Comparison of ENCODE assay signal across 26 cellular contexts in the genomic region with DNA sequence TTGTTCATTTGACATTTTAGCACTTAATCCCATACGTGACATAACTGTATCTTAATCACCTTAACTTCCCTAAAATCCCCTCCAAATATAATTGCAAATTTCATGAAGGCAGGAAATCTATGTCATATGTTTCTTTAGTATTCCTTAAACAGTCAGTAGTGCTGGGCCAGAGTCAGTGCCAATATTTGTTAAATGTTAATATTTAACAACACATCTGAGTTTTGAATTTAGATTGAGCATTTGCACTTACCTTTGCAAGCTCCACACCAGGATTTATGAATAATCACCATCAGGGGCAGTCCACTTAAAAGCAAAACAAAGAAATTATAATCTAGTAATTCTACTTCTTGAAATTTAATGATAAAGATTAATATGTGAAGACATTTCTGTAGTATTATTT. TPM values are rescaled to one million over a fixed set of nuclear protein-coding genes. Genes with fewer than 3 reads are reported as not detected.
DNase-seq lines count a peak whose midpoint lies in the region; ATAC-seq and TF ChIP-seq lines count a peak whose summit lies in the region.
"Had no signal": no experiment of that assay in that cellular context is flagged by ENCODE, and none has a peak within 500 bp of the region (broad histone marks: within the 10 kb centered on the region; RNA-seq: fewer than 3 reads in every experiment).

No MANE protein-coding gene starts in this region.

- H3K9me3 ChIP-seq in endocrine pancreas (ENCODE audit: control insufficient read depth, low read length) (no peaks in the 10 kb centered on the region), liver (ENCODE audit: control insufficient read depth in 4 of 4, low read length in 3 of 4) (no peaks in the 10 kb centered on the region), stomach (no peaks in the 10 kb centered on the region), aorta (ENCODE audit: control insufficient read depth, low read length) (no peaks in the 10 kb centered on the region)
- H3K9me3 ChIP-seq: BE2C, SJSA1 had no signal

- TF ChIP-seq CTCF in liver (IDR thresholded peaks at IDR 0.05; ENCODE audit: low read depth, low read length, missing input control) (no peak), stomach (IDR thresholded peaks at IDR 0.05) (no peak)

- intact Hi-C loops in stomach (cut with DNase I; ENCODE audit: low total_unique reads) (no loop called here), aorta (cut with DNase I) (no loop called here)

- peaks cover 13% of the 10 kb centered on the region for H3K4me1 ChIP-seq in endocrine pancreas (ENCODE audit: control insufficient read depth, insufficient read depth, low read length)
- peaks cover 7 to 34% (median 29%) of the 10 kb centered on the region in 4 donors for H3K4me1 ChIP-seq in liver (ENCODE audit: control insufficient read depth in 4 of 4, insufficient read depth in 4 of 4, low read length in 3 of 4)
- peaks cover 29 to 49% (median 44%) of the 10 kb centered on the region in 4 donors for H3K4me1 ChIP-seq in stomach
- H3K4me1 ChIP-seq in aorta (ENCODE audit: control insufficient read depth in 1 of 2, insufficient read depth in 2 of 2, low read length in 2 of 2) = no peaks in the 10 kb centered on the region
- H3K4me1 ChIP-seq: BE2C had no signal

- peak overlapping the region; percentile 26 for H3K4me3 ChIP-seq in endocrine pancreas (ENCODE audit: control insufficient read depth, insufficient read depth, low read length)
- no peak overlapping the region for H3K4me3 ChIP-seq in liver (ENCODE audit: low read depth in 1 of 3, low read length in 3 of 3)
- no peak overlapping the region for H3K4me3 ChIP-seq in stomach
- no peak overlapping the region for H3K4me3 ChIP-seq in aorta (ENCODE audit: low read length in 2 of 2)
- H3K4me3 ChIP-seq: SJSA1 had no signal

- no peak overlapping the region for H3K9ac ChIP-seq in endocrine pancreas (ENCODE audit: control insufficient read depth, insufficient read depth, low read length)
- no peak overlapping the region for H3K9ac ChIP-seq in liver (ENCODE audit: low read depth in 1 of 2, low read length in 2 of 2)
- H3K9ac ChIP-seq: KMS-11 had no signal

- WGBS in liver = 44% methylated on average over 1 of the region's 1 CpG
- WGBS in stomach, 5 donors = 20 to 63% (median 41%) methylated on average over 1 of the region's 1 CpG
- WGBS in aorta, 2 donors = 89 to 93% methylated on average over 1 of the region's 1 CpG

- peaks cover 2% of the 10 kb centered on the region for H3K36me3 ChIP-seq in endocrine pancreas (ENCODE audit: control insufficient read depth, insufficient read depth, low read length)
- peaks cover 2 to 19% (median 13%) of the 10 kb centered on the region in 4 donors for H3K36me3 ChIP-seq in liver (ENCODE audit: control insufficient read depth in 4 of 4, insufficient read depth in 3 of 4, low read depth in 1 of 4, low read length in 3 of 4)
- H3K36me3 ChIP-seq in stomach = peaks cover 14 to 45% (median 33%) of the 10 kb centered on the region in 4 donors
- peaks cover 0 to 2% of the 10 kb centered on the region in 2 donors for H3K36me3 ChIP-seq in aorta (ENCODE audit: control insufficient read depth in 1 of 2, insufficient read depth in 2 of 2, low read length in 1 of 2)
- H3K36me3 ChIP-seq: BE2C had no signal

- no peak for TF ChIP-seq RAD21 in liver (IDR thresholded peaks at IDR 0.05)

- DNase-seq in HuH-7 (ENCODE audit: low spot score) (peak; percentile 13), stomach (no peak), HuH-7.5 (ENCODE audit: low spot score) (no peak), aorta (no peak)
- DNase-seq: ACHN; BE2C; CD8-positive, alpha-beta memory T cell; DMS 273 treated with DMSO at 0.1 percent for 48 hours; DND-41; H7; IMR-90; NCI-H1048; NCI-H1417; NCI-H1694 treated with DMSO at 0.1 percent for 48 hours; NCI-H2081; NCI-H2227 treated with DMSO at 0.1 percent for 48 hours; NCI-H526 treated with DMSO at 0.1 percent for 48 hours; Right ventricle myocardium superior; RPMI8226 had no signal

- TF ChIP-seq EP300 in stomach (IDR thresholded peaks at IDR 0.05) = no peak

- no peak for TF ChIP-seq POLR2A in stomach (IDR thresholded peaks at IDR 0.05)

- H3K27ac ChIP-seq in liver (ENCODE audit: low read depth in 1 of 2, low read length in 2 of 2) (no peak overlapping the region), stomach (peak overlapping the region in 4 of 5 donors; percentile 46 to 57 (median 53)), aorta (ENCODE audit: low read depth in 1 of 2, low read length in 2 of 2) (no peak overlapping the region)
- H3K27ac ChIP-seq: KMS-11, SJSA1 had no signal

- H3K27me3 ChIP-seq in endocrine pancreas (ENCODE audit: control insufficient read depth, insufficient read depth, low read length) (no peaks in the 10 kb centered on the region), liver (ENCODE audit: control insufficient read depth in 4 of 4, insufficient read depth in 4 of 4, low read length in 3 of 4) (no peaks in the 10 kb centered on the region), stomach (no peaks in the 10 kb centered on the region), aorta (ENCODE audit: control insufficient read depth in 1 of 2, insufficient read depth in 2 of 2, low read length in 1 of 2) (no peaks in the 10 kb centered on the region)
- H3K27me3 ChIP-seq: BE2C, SJSA1 had no signal

- no peak for ATAC-seq in HG02981 (IDR thresholded peaks at IDR 0.05; ENCODE audit: unreplicated experiment)
- ATAC-seq in aorta (ENCODE audit: low FRiP score) = no peak
- no peak for ATAC-seq in GM21717 (IDR thresholded peaks at IDR 0.05; ENCODE audit: unreplicated experiment)

TF ChIP-seq in liver, 16 proteins besides CTCF, POLR2A, EP300 and RAD21:
- TF ChIP-seq RXRA (IDR thresholded peaks at IDR 0.05) = no peak
- peak; percentile 25 for TF ChIP-seq SP1 (IDR thresholded peaks at IDR 0.05)

RNA-seq across cellular contexts. Expression of gene KTI12, which starts 5.3 kb away (rescaled TPM):
- total RNA-seq in liver = 1 to 10 TPM; 6.0 to 7.7 TPM
- polyA plus RNA-seq in liver = 1 to 10 TPM; 4.1 to 5.5 TPM
- total RNA-seq in stomach = 10 to 100 TPM in 2 of 5 donors, 1 to 10 TPM in 3; 4.2 to 15.4 (median 7.0) TPM
- polyA plus RNA-seq in stomach = 1 to 10 TPM; 5.7 to 8.4 (median 7.5) TPM
- 1 to 10 TPM; 7.7 to 7.9 TPM for total RNA-seq in aorta
- 1 to 10 TPM; 2.0 to 6.4 TPM for polyA plus RNA-seq in aorta

RNA-seq across cellular contexts. Expression of gene TXNDC12, which starts 26.7 kb away (rescaled TPM):
- total RNA-seq in liver = 10 to 100 TPM; 17.5 to 22.3 TPM
- 10 to 100 TPM; 19.1 to 35.8 TPM for polyA plus RNA-seq in liver
- 10 to 100 TPM; 18.7 to 51.6 (median 44.2) TPM for total RNA-seq in stomach
- 10 to 100 TPM; 12.5 to 23.2 (median 14.0) TPM for polyA plus RNA-seq in stomach
- total RNA-seq in aorta = 10 to 100 TPM; 27.1 to 46.5 TPM
- 10 to 100 TPM; 20.9 to 30.3 TPM for polyA plus RNA-seq in aorta

RNA-seq across cellular contexts. Expression of gene BTF3L4, which starts 27.8 kb away (rescaled TPM):
- total RNA-seq in liver (10 to 100 TPM; 17.2 to 19.7 TPM), stomach (100 to 1,000 TPM in 1 of 5 donors, 10 to 100 TPM in 3, 1 to 10 TPM in 1; 6.7 to 287 (median 39.7) TPM), aorta (10 to 100 TPM; 35.0 to 41.4 TPM)
- polyA plus RNA-seq in liver (10 to 100 TPM; 13.4 to 33.3 TPM), stomach (10 to 100 TPM; 35.8 to 49.6 (median 42.7) TPM), aorta (10 to 100 TPM; 33.6 to 45.3 TPM)

RNA-seq across cellular contexts. Expression of gene RAB3B, which starts 37.8 kb away (rescaled TPM):
- 1 to 10 TPM in 1 of 2 donors, under 1 TPM in 1; 0.17 to 5.4 TPM for total RNA-seq in liver
- polyA plus RNA-seq in liver = under 1 TPM; 0.22 to 0.43 TPM
- 1 to 10 TPM in 2 of 5 donors, under 1 TPM in 3; under 0.01 to 2.2 (median 0.14) TPM for total RNA-seq in stomach
- polyA plus RNA-seq in stomach = under 1 TPM in 2 of 3 donors, not detected in 1; 0.13 to 0.31 TPM
- under 1 TPM; 0.03 TPM for total RNA-seq in aorta
- under 1 TPM; 0.05 to 0.13 TPM for polyA plus RNA-seq in aorta
- total RNA-seq: Right ventricle myocardium superior had no signal
- polyA plus RNA-seq: CD14-positive monocyte had no signal

Comparison
In these comparisons a context has a peak if more than half of its experiments do, and no peak if none do; other contexts are left out.
1. H3K27ac ChIP-seq: peak in stomach (4 of 5); none in liver (0 of 2) and aorta (0 of 2).